9 cellular contexts compared by ENCODE assay signal in genomic region chr20:32437391-32438074, GRCh38.
DNase-seq lines count a peak whose midpoint lies in the region; ATAC-seq and TF ChIP-seq lines count a peak whose summit lies in the region.
"Had no signal": no experiment of that assay in that cellular context is flagged by ENCODE, and none has a peak within 500 bp of the region (broad histone marks: within the 10 kb centered on the region; RNA-seq: fewer than 3 reads in every experiment).

No MANE protein-coding gene starts in this region.

- 81% methylated on average over 5 of the region's 5 CpGs for WGBS in hepatocyte (ENCODE audit: low lambda C conversion rate, missing lambda C conversion rate)

- H3K79me2 ChIP-seq in hepatocyte: peaks cover 48% of the 10 kb centered on the region

- no peak overlapping the region for H2AFZ ChIP-seq in hepatocyte

- in situ Hi-C loops in SK-MEL-5 (cut with HindIII; ENCODE audit: low pct_unique_long_range_greater_than_20kb, low sequenced_read_pairs): no loop called here

- no peak overlapping the region for H3K27ac ChIP-seq in hepatocyte
- no peak overlapping the region for H3K27ac ChIP-seq in left lung

- H3K4me3 ChIP-seq in AG09309 (ENCODE audit: control insufficient read depth, low read depth, low read length) (no peak overlapping the region), hepatocyte (no peak overlapping the region), left lung (no peak overlapping the region)

- H3K4me2 ChIP-seq in hepatocyte: no peak overlapping the region

- intact Hi-C loops in left lung (cut with DNase I): no loop called here

- H3K4me1 ChIP-seq in hepatocyte (ENCODE audit: insufficient read depth) (peaks cover 9% of the 10 kb centered on the region), left lung (no peaks in the 10 kb centered on the region)

- no peaks in the 10 kb centered on the region for H3K9me3 ChIP-seq in hepatocyte (ENCODE audit: low read depth)
- no peaks in the 10 kb centered on the region for H3K9me3 ChIP-seq in left lung

- H3K36me3 ChIP-seq in hepatocyte (replicated peaks; ENCODE audit: insufficient read depth, low read depth) (peaks cover 4% of the 10 kb centered on the region), left lung (peaks cover 0 to 88% of the 10 kb centered on the region in 2 donors)

- TF ChIP-seq CTCF in AG09309 (IDR thresholded peaks at IDR 0.05; ENCODE audit: control insufficient read depth, insufficient read depth, low read depth, low read length, missing control alignments) (peak; percentile 29), hepatocyte (IDR thresholded peaks at IDR 0.05; ENCODE audit: poor library complexity) (peak; percentile 26), left lung (IDR thresholded peaks at IDR 0.05) (no peak)

- H4K20me1 ChIP-seq in hepatocyte (ENCODE audit: insufficient read depth, poor library complexity, severe bottlenecking): peaks cover 2% of the 10 kb centered on the region

- no peak for ATAC-seq in left lung
- no peak for ATAC-seq in HG03442 (IDR thresholded peaks at IDR 0.05; ENCODE audit: unreplicated experiment)

- DNase-seq in AG09309 (ENCODE audit: low read depth) (no peak), ELR (ENCODE audit: low read depth) (peak; percentile 51), SK-MEL-5 (ENCODE audit: low read depth, low spot score) (peak; percentile 24), hepatocyte (ENCODE audit: low spot score) (peak; percentile 32), left lung (no peak), germinal center (ENCODE audit: low spot score) (no peak), midbrain (lab: John Stamatoyannopoulos, UW) (no peak)
- DNase-seq: NCI-H2171 had no signal

- H3K27me3 ChIP-seq in hepatocyte (no peaks in the 10 kb centered on the region), left lung (no peaks in the 10 kb centered on the region)

- no peaks in the 10 kb centered on the region for H3K9me2 ChIP-seq in hepatocyte (replicated peaks; ENCODE audit: insufficient read depth)

Comparison
In these comparisons a context has a peak if more than half of its experiments do, and no peak if none do; other contexts are left out.
1. DNase-seq: peak in ELR (single experiment), SK-MEL-5 (single experiment) and hepatocyte (single experiment); none in AG09309 (single experiment), left lung (0 of 2), germinal center (single experiment) and midbrain (single experiment).
2. CTCF ChIP-seq: peak in AG09309 (single experiment) and hepatocyte (single experiment); none in left lung (0 of 2).